ENCODE assay signal across 2 cellular contexts in the genomic region with DNA sequence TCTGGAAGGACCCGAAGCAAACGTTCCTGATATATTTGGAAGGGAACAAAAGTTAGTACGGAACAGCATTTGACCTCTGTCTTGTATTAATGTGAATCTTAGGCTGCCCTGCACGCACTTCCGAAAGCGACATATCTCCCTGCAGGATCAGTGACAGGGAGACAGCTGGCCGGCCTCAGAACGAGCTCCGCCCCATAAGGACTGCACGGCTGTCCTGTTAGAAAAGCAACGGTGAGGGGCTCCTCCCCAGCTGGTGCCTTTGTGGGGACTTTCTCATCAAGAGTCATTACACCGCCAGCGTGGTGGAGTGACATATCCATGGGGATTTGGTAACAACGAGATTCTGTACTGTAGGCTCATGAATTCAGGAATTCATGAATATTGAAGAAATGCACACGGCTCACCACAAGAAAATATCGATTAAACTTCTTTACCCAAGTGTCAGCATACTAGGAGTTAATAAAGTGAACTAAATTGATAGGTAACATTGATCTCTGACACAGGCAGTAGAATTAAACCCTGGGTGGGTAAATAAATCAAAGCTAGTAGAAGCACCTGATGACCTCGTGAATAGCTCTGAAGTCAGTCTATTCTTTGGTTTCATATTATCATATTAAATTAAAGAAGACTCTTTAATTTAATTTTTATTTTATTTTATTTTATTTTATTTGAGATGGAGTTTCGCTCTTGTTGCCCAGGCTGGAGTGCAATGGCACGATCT.
TF ChIP-seq lines count a peak whose summit lies in the region.

No MANE protein-coding gene starts in this region.

TF ChIP-seq in SK-N-SH, 30 proteins besides CTCF, POLR2A, EP300 and RAD21:
- TF ChIP-seq GATA2 (CRISPR knock-in tag; IDR thresholded peaks at IDR 0.05) = no peak
- TF ChIP-seq FOSL2 (IDR thresholded peaks at IDR 0.05; ENCODE audit: borderline replicate concordance, low read depth) = no peak
- TF ChIP-seq SMC3 (IDR thresholded peaks at IDR 0.05; ENCODE audit: low read depth, low read length) = no peak

TF ChIP-seq in SK-N-SH treated with all-trans-retinoic acid at 6 μM for 48 hours, 23 proteins besides CTCF, POLR2A, EP300 and RAD21:
- TF ChIP-seq ZNF8 (CRISPR knock-in tag; IDR thresholded peaks at IDR 0.05) (no peak), RARB (CRISPR knock-in tag; IDR thresholded peaks at IDR 0.05) (no peak), ZFP3 (CRISPR knock-in tag; IDR thresholded peaks at IDR 0.05) (no peak), TCF4 (CRISPR knock-in tag; IDR thresholded peaks at IDR 0.05; ENCODE audit: borderline replicate concordance) (no peak), BACH2 (CRISPR knock-in tag; IDR thresholded peaks at IDR 0.05; ENCODE audit: borderline replicate concordance) (no peak), PPARA (CRISPR knock-in tag; IDR thresholded peaks at IDR 0.05; ENCODE audit: borderline replicate concordance) (no peak), ZNF70 (CRISPR knock-in tag; IDR thresholded peaks at IDR 0.05) (no peak), ESRRG (CRISPR knock-in tag; IDR thresholded peaks at IDR 0.05) (no peak), ZC3H10 (CRISPR knock-in tag; IDR thresholded peaks at IDR 0.05) (no peak)
- TF ChIP-seq, protein P1, sequence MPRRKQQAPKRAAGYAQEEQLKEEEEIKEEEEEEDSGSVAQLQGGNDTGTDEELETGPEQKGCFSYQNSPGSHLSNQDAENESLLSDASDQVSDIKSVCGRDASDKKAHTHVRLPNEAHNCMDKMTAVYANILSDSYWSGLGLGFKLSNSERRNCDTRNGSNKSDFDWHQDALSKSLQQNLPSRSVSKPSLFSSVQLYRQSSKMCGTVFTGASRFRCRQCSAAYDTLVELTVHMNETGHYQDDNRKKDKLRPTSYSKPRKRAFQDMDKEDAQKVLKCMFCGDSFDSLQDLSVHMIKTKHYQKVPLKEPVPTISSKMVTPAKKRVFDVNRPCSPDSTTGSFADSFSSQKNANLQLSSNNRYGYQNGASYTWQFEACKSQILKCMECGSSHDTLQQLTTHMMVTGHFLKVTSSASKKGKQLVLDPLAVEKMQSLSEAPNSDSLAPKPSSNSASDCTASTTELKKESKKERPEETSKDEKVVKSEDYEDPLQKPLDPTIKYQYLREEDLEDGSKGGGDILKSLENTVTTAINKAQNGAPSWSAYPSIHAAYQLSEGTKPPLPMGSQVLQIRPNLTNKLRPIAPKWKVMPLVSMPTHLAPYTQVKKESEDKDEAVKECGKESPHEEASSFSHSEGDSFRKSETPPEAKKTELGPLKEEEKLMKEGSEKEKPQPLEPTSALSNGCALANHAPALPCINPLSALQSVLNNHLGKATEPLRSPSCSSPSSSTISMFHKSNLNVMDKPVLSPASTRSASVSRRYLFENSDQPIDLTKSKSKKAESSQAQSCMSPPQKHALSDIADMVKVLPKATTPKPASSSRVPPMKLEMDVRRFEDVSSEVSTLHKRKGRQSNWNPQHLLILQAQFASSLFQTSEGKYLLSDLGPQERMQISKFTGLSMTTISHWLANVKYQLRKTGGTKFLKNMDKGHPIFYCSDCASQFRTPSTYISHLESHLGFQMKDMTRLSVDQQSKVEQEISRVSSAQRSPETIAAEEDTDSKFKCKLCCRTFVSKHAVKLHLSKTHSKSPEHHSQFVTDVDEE (CRISPR knock-in tag; IDR thresholded peaks at IDR 0.05) = no peak
- TF ChIP-seq, protein P2, sequence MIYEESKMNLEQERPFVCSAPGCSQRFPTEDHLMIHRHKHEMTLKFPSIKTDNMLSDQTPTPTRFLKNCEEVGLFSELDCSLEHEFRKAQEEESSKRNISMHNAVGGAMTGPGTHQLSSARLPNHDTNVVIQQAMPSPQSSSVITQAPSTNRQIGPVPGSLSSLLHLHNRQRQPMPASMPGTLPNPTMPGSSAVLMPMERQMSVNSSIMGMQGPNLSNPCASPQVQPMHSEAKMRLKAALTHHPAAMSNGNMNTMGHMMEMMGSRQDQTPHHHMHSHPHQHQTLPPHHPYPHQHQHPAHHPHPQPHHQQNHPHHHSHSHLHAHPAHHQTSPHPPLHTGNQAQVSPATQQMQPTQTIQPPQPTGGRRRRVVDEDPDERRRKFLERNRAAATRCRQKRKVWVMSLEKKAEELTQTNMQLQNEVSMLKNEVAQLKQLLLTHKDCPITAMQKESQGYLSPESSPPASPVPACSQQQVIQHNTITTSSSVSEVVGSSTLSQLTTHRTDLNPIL (CRISPR knock-in tag; IDR thresholded peaks at IDR 0.05; ENCODE audit: low read depth) = no peak
TF ChIP-seq in SK-N-SH treated with all-trans-retinoic acid at 6 μM for 48 hours: peak in this region for 0.
